10 cellular contexts compared by ENCODE assay signal in the genomic region with DNA sequence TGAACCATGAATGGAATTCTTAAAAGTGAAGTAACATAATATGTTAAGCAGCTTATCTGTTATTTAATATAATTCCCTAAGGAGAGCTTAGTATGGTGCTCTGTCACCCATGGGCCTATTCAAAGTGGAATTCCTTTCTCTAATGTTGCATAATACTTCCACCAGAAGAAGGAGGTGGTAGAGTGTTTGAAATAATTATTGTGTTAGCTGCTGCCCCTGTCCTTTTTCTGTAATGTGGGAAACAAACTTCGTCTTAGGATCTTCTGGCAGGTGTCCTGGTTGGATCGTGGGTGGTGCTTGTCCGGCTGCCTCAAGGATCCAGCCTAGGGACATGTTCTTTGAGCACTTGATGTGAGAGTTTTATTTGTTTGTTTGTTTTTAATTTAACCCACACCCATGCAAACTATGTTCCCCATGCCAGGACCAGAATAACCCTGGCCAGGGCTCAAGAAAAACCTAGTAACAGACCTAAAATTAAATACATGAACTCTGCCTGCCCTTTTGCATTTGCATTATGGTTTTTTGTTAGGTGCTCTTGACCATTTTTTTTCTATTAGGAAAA. TPM values are rescaled to one million over a fixed set of nuclear protein-coding genes. Genes with fewer than 3 reads are reported as not detected.
DNase-seq lines count a peak whose midpoint lies in the region; ATAC-seq and TF ChIP-seq lines count a peak whose summit lies in the region.
"Had no signal": no experiment of that assay in that cellular context is flagged by ENCODE, and none has a peak within 500 bp of the region (broad histone marks: within the 10 kb centered on the region; RNA-seq: fewer than 3 reads in every experiment).

No MANE protein-coding gene starts in this region.

- TF ChIP-seq CTCF in retinal pigment epithelial cell (conservative IDR thresholded peaks at IDR 0.05; ENCODE audit: low read depth, low read length) = no peak

- in situ Hi-C loops in G401 (cut with HindIII; ENCODE audit: low sequenced_read_pairs) = no loop called here

- DNase-seq in G401 (ENCODE audit: low spot score) (peak; percentile 25), NCI-H524 treated with DMSO at 0.1 percent for 48 hours (lab: John Stamatoyannopoulos, UW) (peak; percentile 71), fibroblast of the conjunctiva (ENCODE audit: low read depth) (peak; percentile 17), retinal pigment epithelial cell (ENCODE audit: low read depth) (peak; percentile 92), cerebellar nuclear complex (lab: John Stamatoyannopoulos, UW) (no peak)
- DNase-seq in activated CD4-positive, alpha-beta T cell treated with anti-CD3 and anti-CD28 coated beads, Interleukin-2, amount 50 U/mL, for 1 hour = no peak
- DNase-seq: NCI-H774; stimulated activated naive CD4-positive, alpha-beta T cell had no signal

- no peak for ATAC-seq in GM21515 (IDR thresholded peaks at IDR 0.05; ENCODE audit: unreplicated experiment)
- ATAC-seq in HG03521 (IDR thresholded peaks at IDR 0.05; ENCODE audit: unreplicated experiment) = no peak

- H3K4me3 ChIP-seq in retinal pigment epithelial cell (ENCODE audit: low read length) = peak overlapping the region; percentile 17

RNA-seq across cellular contexts. Expression of a gene that starts 46.1 kb away (rescaled TPM):
- 15.4 and 21.2 TPM in 2 replicates for total RNA-seq in G401 (2014; rRNA removed; shearing (Covaris generic))

RNA-seq across cellular contexts. Expression of a gene that starts 60.0 kb away (rescaled TPM):
- total RNA-seq in G401 (2014; rRNA removed; shearing (Covaris generic)) = 39.5 and 58.5 TPM in 2 replicates

Comparison
In these comparisons a context has a peak if more than half of its experiments do, and no peak if none do; other contexts are left out.
1. DNase-seq: peak in G401 (single experiment), NCI-H524 treated with DMSO at 0.1 percent for 48 hours (single experiment), fibroblast of the conjunctiva (single experiment) and retinal pigment epithelial cell (single experiment); none in cerebellar nuclear complex (0 of 2) and activated CD4-positive, alpha-beta T cell treated with anti-CD3 and anti-CD28 coated beads, Interleukin-2, amount 50 U/mL, for 1 hour (single experiment).